17 cellular contexts compared by ENCODE assay signal in genomic region chr15:66859688-66860253, GRCh38.
"Had no signal": no experiment of that assay in that cellular context is flagged by ENCODE, and none has a peak within 500 bp of the region (broad histone marks: within the 10 kb centered on the region; RNA-seq: fewer than 3 reads in every experiment).

No MANE protein-coding gene starts in this region.

- H3K4me3 ChIP-seq: adrenal gland, esophagus squamous epithelium, ovary, skin epidermis, stomach, vagina had no signal

- H3K4me3 Mint-ChIP-seq: memory B cell, nephron progenitor cell, T-cell had no signal

- ATAC-seq: T-cell had no signal

- H3K27me3 ChIP-seq: adrenal gland, ovary, stomach, vagina had no signal

- H3K9me3 ChIP-seq: adrenal gland, esophagus squamous epithelium, ovary, stomach, vagina had no signal

- H3K27ac ChIP-seq: adrenal gland, esophagus squamous epithelium, ovary, skin epidermis, stomach, vagina had no signal

- H3K27ac Mint-ChIP-seq: memory B cell, nephron progenitor cell, T-cell had no signal

- H3K36me3 ChIP-seq: adrenal gland, esophagus squamous epithelium, ovary, stomach, vagina had no signal

- H3K9me3 Mint-ChIP-seq: memory B cell, nephron progenitor cell, T-cell had no signal

- H3K36me3 Mint-ChIP-seq: memory B cell, T-cell had no signal

- DNase-seq: activated CD4-positive, alpha-beta T cell treated with anti-CD3 and anti-CD28 coated beads for 1 hour; activated CD4-positive, alpha-beta T cell treated with anti-CD3 and anti-CD28 coated beads, Interleukin-2, amount 50 U/mL, for 48 hours; activated naive CD4-positive, alpha-beta T cell treated with Interleukin-2 at 50 U/mL for 16 hours; caudate nucleus; dermis blood vessel endothelial cell; esophagus squamous epithelium; foreskin fibroblast; glutamatergic neuron; nephron progenitor cell; stomach; T-cell; T1000 had no signal

- H3K4me1 ChIP-seq: adrenal gland had no signal
